Comparison of ENCODE assay signal across 8 cellular contexts in genomic region chr7:151310578-151310977, GRCh38. TPM values are rescaled to one million over a fixed set of nuclear protein-coding genes. Genes with fewer than 3 reads are reported as not detected.
DNase-seq lines count a peak whose midpoint lies in the region; ATAC-seq, FAIRE-seq and TF ChIP-seq lines count a peak whose summit lies in the region.

No MANE protein-coding gene starts in this region.

- H3K36me3 Mint-ChIP-seq in T-helper 17 cell (ENCODE audit: low read depth), result no peaks in the 10 kb centered on the region

- FAIRE-seq in GM19239 (lab: Jason Lieb, UNC) (peak; percentile 45), RCC 7860 (lab: Jason Lieb, UNC) (no peak)

- H3K9me3 ChIP-seq in T-helper 17 cell (ENCODE audit: control insufficient read depth, low read length, poor library complexity, severe bottlenecking), result no peaks in the 10 kb centered on the region

- peaks cover 4% of the 10 kb centered on the region for H3K4me1 Mint-ChIP-seq in T-helper 17 cell

- H3K27me3 Mint-ChIP-seq in T-helper 17 cell, result peaks cover 18% of the 10 kb centered on the region

- peak; percentile 28 for TF ChIP-seq CTCF in AG09319 (IDR thresholded peaks at IDR 0.05; ENCODE audit: low read depth, low read length)

- no peak for DNase-seq in AG09319 (ENCODE audit: extremely low read depth, low read depth)
- no peak for DNase-seq in GM19239 (ENCODE audit: insufficient read length, low spot score)
- DNase-seq in RCC 7860 (ENCODE audit: low spot score), result peak; percentile 59
- peak; percentile 17 for DNase-seq in glomerular visceral epithelial cell (ENCODE audit: extremely low spot score)
- DNase-seq in T-helper 17 cell, result no peak
- no peak for DNase-seq in cortex of kidney (lab: John Stamatoyannopoulos, UW)
- no peak for DNase-seq in anterior cingulate cortex (lab: John Stamatoyannopoulos, UW)

- no peak overlapping the region for H3K27ac Mint-ChIP-seq in T-helper 17 cell

- H3K4me3 Mint-ChIP-seq in T-helper 17 cell, result no peak overlapping the region

- ATAC-seq in T-helper 17 cell (no peak), HG02870 (IDR thresholded peaks at IDR 0.05; ENCODE audit: unreplicated experiment) (no peak)

RNA-seq across cellular contexts. Expression of gene NUB1, which starts 31.0 kb away (rescaled TPM):
- 10 to 100 TPM; 71.9 to 87.2 TPM for total RNA-seq in T-helper 17 cell

Comparison
In these comparisons a context has a peak if more than half of its experiments do, and no peak if none do; other contexts are left out.
1. DNase-seq: peak in RCC 7860 (single experiment) and glomerular visceral epithelial cell (single experiment); none in AG09319 (single experiment), GM19239 (single experiment), T-helper 17 cell (0 of 3), cortex of kidney (single experiment) and anterior cingulate cortex (0 of 58).